8 cellular contexts compared by ENCODE assay signal in genomic region chr1:247111636-247112478, GRCh38. TPM values are rescaled to one million over a fixed set of nuclear protein-coding genes. Genes with fewer than 3 reads are reported as not detected.
DNase-seq lines count a peak whose midpoint lies in the region; ATAC-seq and TF ChIP-seq lines count a peak whose summit lies in the region.

No MANE protein-coding gene starts in this region.

- no peak overlapping the region for H2AFZ ChIP-seq in HCT116 (ENCODE audit: low read depth, low read length, poor library complexity, severe bottlenecking)

- TF ChIP-seq CTCF in HCT116 (IDR thresholded peaks at IDR 0.05 in 2 of 3, conservative IDR thresholded peaks at IDR 0.05 in 1 of 3; ENCODE audit: borderline replicate concordance in 1 of 3, insufficient read depth in 1 of 3, low read depth in 2 of 3, low read length in 2 of 3) (no peak), nephron progenitor cell (IDR thresholded peaks at IDR 0.05) (no peak)
- no peak for TF ChIP-seq CTCF in activated CD8-positive, alpha-beta T cell treated with anti-CD3 and anti-CD28 coated beads for 36 hours (IDR thresholded peaks at IDR 0.05)

- no peak overlapping the region for H3K27ac ChIP-seq in HCT116 (ENCODE audit: low read depth, low read length)

- RAD21 ChIA-PET in HCT116 (lab: Charles Lee; ENCODE audit: low non-redundant PET in 1 of 2, low total read pairs in 2 of 2, uncharacterized antibody in 2 of 2, unreplicated experiment in 2 of 2), result no interaction called here

- DNase-seq in AG08395 (ENCODE audit: low spot score), result peak; percentile 72
- DNase-seq in HCT116 (ENCODE audit: low read depth, low spot score), result no peak
- no peak for DNase-seq in activated CD8-positive, alpha-beta T cell treated with anti-CD3 and anti-CD28 coated beads for 36 hours
- DNase-seq in germinal center (ENCODE audit: low spot score), result peak; percentile 10
- DNase-seq in nephron progenitor cell, result peak; percentile 76
- DNase-seq in NCI-H1105 (lab: John Stamatoyannopoulos, UW), result no peak

- H3K4me2 ChIP-seq in HCT116 (ENCODE audit: low read length), result peak overlapping the region; percentile 63

- H3K27me3 Mint-ChIP-seq in activated CD8-positive, alpha-beta T cell treated with anti-CD3 and anti-CD28 coated beads for 36 hours, result peaks cover 46% of the 10 kb centered on the region
- H3K27me3 Mint-ChIP-seq in nephron progenitor cell (ENCODE audit: low read depth, poor library complexity), result peaks cover 14% of the 10 kb centered on the region

- H3K4me1 ChIP-seq in HCT116 (ENCODE audit: control insufficient read depth in 1 of 2, insufficient read depth in 2 of 2, low read length in 2 of 2), result peaks cover 0 to 15% of the 10 kb centered on the region in 2 experiments; a peak in 1 of 4 replicates

- CTCF ChIA-PET in HCT116 (lab: Charles Lee), result no interaction called here
- CTCF ChIA-PET in activated CD8-positive, alpha-beta T cell treated with anti-CD3 and anti-CD28 coated beads for 36 hours (lab: Charles Lee), result no interaction called here

- H3K9me3 ChIP-seq in HCT116 (ENCODE audit: control insufficient read depth in 1 of 2, insufficient read depth in 1 of 2, low read depth in 1 of 2, low read length in 2 of 2), result no peaks in the 10 kb centered on the region

- H3K9me3 Mint-ChIP-seq in activated CD8-positive, alpha-beta T cell treated with anti-CD3 and anti-CD28 coated beads for 36 hours, result peaks cover 3% of the 10 kb centered on the region
- H3K9me3 Mint-ChIP-seq in nephron progenitor cell, result peaks cover 44% of the 10 kb centered on the region

- TF ChIP-seq RAD21 in HCT116 (IDR thresholded peaks at IDR 0.05; ENCODE audit: low read depth), result no peak

- H3K9me2 ChIP-seq in HCT116 (ENCODE audit: insufficient read depth), result no peaks in the 10 kb centered on the region

- H3K4me3 Mint-ChIP-seq in activated CD8-positive, alpha-beta T cell treated with anti-CD3 and anti-CD28 coated beads for 36 hours, result no peak overlapping the region
- H3K4me3 Mint-ChIP-seq in nephron progenitor cell, result peak overlapping the region; percentile 83

- peaks cover 11% of the 10 kb centered on the region for H3K4me1 Mint-ChIP-seq in activated CD8-positive, alpha-beta T cell treated with anti-CD3 and anti-CD28 coated beads for 36 hours (ENCODE audit: low read depth)
- H3K4me1 Mint-ChIP-seq in nephron progenitor cell, result peaks cover 20% of the 10 kb centered on the region

- H3K4me3 ChIP-seq in HCT116 (replicated peaks in 1 of 2; ENCODE audit: low read depth in 1 of 2, low read length in 2 of 2), result peak overlapping the region; percentile 16 to 44; a peak in 3 of 4 replicates

- no TSS peak for BruUV-seq in HCT116 (replicated peaks; lab: Mats Ljungman, UMichigan)

- H3K27ac Mint-ChIP-seq in activated CD8-positive, alpha-beta T cell treated with anti-CD3 and anti-CD28 coated beads for 36 hours, result no peak overlapping the region
- no peak overlapping the region for H3K27ac Mint-ChIP-seq in nephron progenitor cell

- POLR2A ChIA-PET in HCT116 (lab: Charles Lee), result no interaction called here
- POLR2A ChIA-PET in activated CD8-positive, alpha-beta T cell treated with anti-CD3 and anti-CD28 coated beads for 36 hours (lab: Charles Lee), result no interaction called here

- no peaks in the 10 kb centered on the region for H3K27me3 ChIP-seq in HCT116 (ENCODE audit: insufficient read depth, low read length)

- peak; percentile 75 for ATAC-seq in HCT116
- peak; percentile 12 for ATAC-seq in activated CD8-positive, alpha-beta T cell treated with anti-CD3 and anti-CD28 coated beads for 36 hours
- no peak for ATAC-seq in HG03457 (IDR thresholded peaks at IDR 0.05; ENCODE audit: unreplicated experiment)
- no peak for ATAC-seq in HG02970 (IDR thresholded peaks at IDR 0.05; ENCODE audit: low FRiP score, unreplicated experiment)

- intact Hi-C loops in HCT116 (cut with micrococcal nuclease), result no loop called here
- intact Hi-C loops in activated CD8-positive, alpha-beta T cell treated with anti-CD3 and anti-CD28 coated beads for 36 hours (cut with micrococcal nuclease), result loop anchor here (10.0 kb wide), 1 partner anchor 187 kb away; no protein-coding TSS in a partner anchor

- no peaks in the 10 kb centered on the region for H4K20me1 ChIP-seq in HCT116 (ENCODE audit: insufficient read depth)

- no peaks in the 10 kb centered on the region for H3K36me3 ChIP-seq in HCT116 (ENCODE audit: control insufficient read depth in 1 of 2, insufficient read depth in 2 of 2, low read length in 2 of 2)

- no peak for TF ChIP-seq POLR2A in HCT116 (IDR thresholded peaks at IDR 0.05; ENCODE audit: borderline replicate concordance, extremely low read depth, insufficient read depth, insufficient read length)

- H3K36me3 Mint-ChIP-seq in activated CD8-positive, alpha-beta T cell treated with anti-CD3 and anti-CD28 coated beads for 36 hours (ENCODE audit: low read depth), result no peaks in the 10 kb centered on the region
- H3K36me3 Mint-ChIP-seq in nephron progenitor cell (ENCODE audit: low read depth), result peaks cover 37% of the 10 kb centered on the region

- peak overlapping the region; percentile 35; the same call in 1 of the 2 replicates for H3K9ac ChIP-seq in HCT116 (ENCODE audit: low read length)

- H3K79me2 ChIP-seq in HCT116 (ENCODE audit: insufficient read depth, low read length), result no peaks in the 10 kb centered on the region

TF ChIP-seq in HCT116, 20 proteins besides CTCF, POLR2A, EP300 and RAD21:
- TF ChIP-seq, protein P1, sequence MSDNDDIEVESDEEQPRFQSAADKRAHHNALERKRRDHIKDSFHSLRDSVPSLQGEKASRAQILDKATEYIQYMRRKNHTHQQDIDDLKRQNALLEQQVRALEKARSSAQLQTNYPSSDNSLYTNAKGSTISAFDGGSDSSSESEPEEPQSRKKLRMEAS (IDR thresholded peaks at IDR 0.05), result peak; percentile 41; the same call in 1 of the 2 replicates
- TF ChIP-seq SP1 (IDR thresholded peaks at IDR 0.05; ENCODE audit: low read depth), result no peak

RNA-seq across cellular contexts. Expression of gene ZNF669, which starts 7.7 kb away (rescaled TPM):
- total RNA-seq in HCT116 (2021; ENCODE audit: unreplicated experiment), result 7.2 TPM
- polyA plus RNA-seq in HCT116 (2012), result 2.1 and 3.0 TPM in 2 replicates
- 1 to 10 TPM; 7.6 to 8.0 TPM for total RNA-seq in activated CD8-positive, alpha-beta T cell treated with anti-CD3 and anti-CD28 coated beads for 36 hours

RNA-seq across cellular contexts. Expression of gene ZNF670, which starts 33.2 kb away (rescaled TPM):
- total RNA-seq in HCT116 (2021; ENCODE audit: unreplicated experiment), result 6.9 TPM
- polyA plus RNA-seq in HCT116 (2012), result 1.5 and 2.1 TPM in 2 replicates
- 1 to 10 TPM; 3.3 to 4.0 TPM for total RNA-seq in activated CD8-positive, alpha-beta T cell treated with anti-CD3 and anti-CD28 coated beads for 36 hours

RNA-seq across cellular contexts. Expression of gene ZNF124, which starts 60.0 kb away (rescaled TPM):
- 16.3 TPM for total RNA-seq in HCT116 (2021; ENCODE audit: unreplicated experiment)
- polyA plus RNA-seq in HCT116 (2012), result 1.6 and 3.1 TPM in 2 replicates
- 10 to 100 TPM; 15.5 to 16.8 TPM for total RNA-seq in activated CD8-positive, alpha-beta T cell treated with anti-CD3 and anti-CD28 coated beads for 36 hours

Comparison
In these comparisons a context has a peak if more than half of its experiments do, and no peak if none do; other contexts are left out.
1. DNase-seq: peak in AG08395 (single experiment), germinal center (single experiment) and nephron progenitor cell (single experiment); none in HCT116 (single experiment), activated CD8-positive, alpha-beta T cell treated with anti-CD3 and anti-CD28 coated beads for 36 hours (single experiment) and NCI-H1105 (single experiment).
2. ATAC-seq: peak in HCT116 (single experiment) and activated CD8-positive, alpha-beta T cell treated with anti-CD3 and anti-CD28 coated beads for 36 hours (single experiment); none in HG03457 (single experiment) and HG02970 (single experiment).